In the genomic region with DNA sequence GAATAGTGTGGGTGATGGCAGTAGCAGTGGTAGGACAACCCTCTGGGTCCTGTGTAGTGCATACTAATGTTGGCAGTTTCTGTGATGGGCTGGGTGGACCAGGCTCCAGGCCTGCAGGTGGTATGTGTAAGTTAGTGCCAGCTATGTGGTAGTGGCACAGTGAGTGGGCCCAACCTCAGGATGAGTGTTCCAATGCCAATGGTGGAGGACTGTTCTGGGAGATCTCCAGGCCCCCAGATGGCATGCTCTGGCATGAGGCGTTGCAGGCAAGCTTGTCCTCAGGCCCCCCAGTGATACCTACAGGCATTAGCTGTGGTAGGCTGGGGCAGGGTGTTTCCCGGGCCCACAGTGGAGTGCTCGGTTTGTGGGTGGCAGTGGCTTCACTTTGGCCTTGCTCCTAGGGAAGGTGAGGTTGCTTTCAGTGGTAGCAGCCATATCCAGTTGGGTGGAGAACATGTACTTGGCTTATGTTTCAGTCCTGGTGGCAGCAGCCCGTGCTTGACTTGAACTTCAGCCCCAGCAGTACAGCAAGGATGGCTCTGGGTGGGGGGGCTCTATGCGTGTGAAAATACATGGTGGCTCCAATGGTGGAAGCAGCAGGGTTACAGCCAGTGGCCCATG, we compare ENCODE assay signal across 25 cellular contexts. TPM values are rescaled to one million over a fixed set of nuclear protein-coding genes. Genes with fewer than 3 reads are reported as not detected.
"Had no signal": no experiment of that assay in that cellular context is flagged by ENCODE, and none has a peak within 500 bp of the region (broad histone marks: within the 10 kb centered on the region; RNA-seq: fewer than 3 reads in every experiment).

No MANE protein-coding gene starts in this region.

- H3K4me3 ChIP-seq: K562, SJSA1, SK-N-MC had no signal

- H3K9ac ChIP-seq: KMS-11 had no signal

- H3K4me1 ChIP-seq: SJSA1 had no signal

- ATAC-seq: K562 had no signal

- H3K4me3 Mint-ChIP-seq: IgD-negative memory B cell had no signal

- H3K27me3 ChIP-seq: SJSA1 had no signal

- H3K4me1 Mint-ChIP-seq: IgD-negative memory B cell had no signal

- H3K36me3 Mint-ChIP-seq: IgD-negative memory B cell had no signal

- H3K9me3 ChIP-seq: SJSA1 had no signal

- H3K27ac ChIP-seq: HL-60, KMS-11, SJSA1, SK-N-MC had no signal

- H3K4me2 ChIP-seq: KMS-11 had no signal

- DNase-seq: MV-4-11, NCI-H1048, NCI-H1105, NCI-H1417, NCI-H1436 treated with DMSO at 0.1 percent for 48 hours, NCI-H1694, NCI-H187 treated with DMSO at 0.1 percent for 48 hours, NCI-H2029 treated with DMSO at 0.1 percent for 48 hours, NCI-H2171 treated with DMSO at 0.1 percent for 48 hours, NCI-H2227 treated with DMSO at 0.1 percent for 48 hours, NCI-H524, NCI-H526 treated with DMSO at 0.1 percent for 48 hours, NCI-H748 treated with DMSO at 0.1 percent for 48 hours, Right ventricle myocardium superior, RPMI8226, SIG-M5 had no signal

- H3K36me3 ChIP-seq: SJSA1 had no signal

RNA-seq across cellular contexts. Expression of a gene that starts 32.4 kb away (rescaled TPM):
- total RNA-seq: K562, LHCN-M2, MCF 10A, NCI-H460, Right ventricle myocardium superior, SJSA1 had no signal
- polyA plus RNA-seq: IgD-negative memory B cell, K562 had no signal
